In the genomic region with DNA sequence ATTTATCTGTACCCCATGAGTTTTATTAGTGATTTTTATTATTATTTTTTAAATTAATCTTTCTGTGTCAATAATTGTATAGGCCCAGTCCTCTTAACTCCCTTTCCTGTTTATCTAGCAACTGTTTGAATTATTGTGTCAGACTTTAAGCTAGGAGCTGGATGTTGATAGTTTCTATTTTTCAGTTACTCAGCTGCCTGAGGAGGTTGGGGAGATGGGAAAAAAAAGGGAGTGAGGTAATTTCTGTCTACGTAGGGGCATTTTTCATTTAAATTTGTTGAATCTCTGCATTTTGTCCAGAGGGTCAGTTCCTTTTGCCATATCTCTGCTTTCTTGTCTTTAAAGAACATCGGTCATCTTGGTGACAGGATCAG, we compare ENCODE assay signal across 15 cellular contexts. TPM values are rescaled to one million over a fixed set of nuclear protein-coding genes. Genes with fewer than 3 reads are reported as not detected.
DNase-seq lines count a peak whose midpoint lies in the region; ATAC-seq, FAIRE-seq and TF ChIP-seq lines count a peak whose summit lies in the region.
"Had no signal": no experiment of that assay in that cellular context is flagged by ENCODE, and none has a peak within 500 bp of the region (broad histone marks: within the 10 kb centered on the region; RNA-seq: fewer than 3 reads in every experiment).

No MANE protein-coding gene starts in this region.

- H3K4me1 ChIP-seq in endothelial cell of umbilical vein (ENCODE audit: control insufficient read depth, extremely low read depth, insufficient read depth, low read length) (peaks cover 16% of the 10 kb centered on the region), esophagus muscularis mucosa (peaks cover 0 to 5% (median 0%) of the 10 kb centered on the region in 4 donors)
- H3K4me1 ChIP-seq: prostate gland had no signal

- H3K27ac Mint-ChIP-seq in type B pancreatic cell: peak overlapping the region; percentile 85
- no peak overlapping the region for H3K27ac Mint-ChIP-seq in stimulated activated naive B cell treated with anti-CD40 and anti-IgM and Interleukin-4, amounts not matched to agents 10 μg/mL and 1 μg/mL and 100 μg/mL, for 72 hours

- TF ChIP-seq EP300 in esophagus muscularis mucosa (IDR thresholded peaks at IDR 0.05): no peak

- H3K36me3 ChIP-seq in endothelial cell of umbilical vein (ENCODE audit: control insufficient read depth in 2 of 2, extremely low read depth in 1 of 2, insufficient read depth in 2 of 2, low read length in 2 of 2) (no peaks in the 10 kb centered on the region), esophagus muscularis mucosa (no peaks in the 10 kb centered on the region)
- H3K36me3 ChIP-seq: prostate gland, upper lobe of left lung had no signal

- H4K20me1 ChIP-seq in endothelial cell of umbilical vein (replicated peaks; ENCODE audit: control insufficient read depth, extremely low read depth, insufficient read depth, low read length): no peaks in the 10 kb centered on the region

- H3K9me3 ChIP-seq in endothelial cell of umbilical vein (replicated peaks; ENCODE audit: control insufficient read depth, insufficient read depth, low read length) (no peaks in the 10 kb centered on the region), esophagus muscularis mucosa (no peaks in the 10 kb centered on the region)
- H3K9me3 ChIP-seq: prostate gland, upper lobe of left lung had no signal

- H3K4me2 ChIP-seq in endothelial cell of umbilical vein (ENCODE audit: insufficient read depth, low read length): no peak overlapping the region

- FAIRE-seq in endothelial cell of umbilical vein (lab: Jason Lieb, UNC): no peak
- FAIRE-seq: D721Med had no signal

- H3K9me3 Mint-ChIP-seq in type B pancreatic cell: peaks cover 5% of the 10 kb centered on the region
- H3K9me3 Mint-ChIP-seq in stimulated activated naive B cell treated with anti-CD40 and anti-IgM and Interleukin-4, amounts not matched to agents 10 μg/mL and 1 μg/mL and 100 μg/mL, for 72 hours: no peaks in the 10 kb centered on the region

- POLR2A ChIA-PET in endothelial cell of umbilical vein (lab: Charles Lee): interaction anchor here (0.6 kb wide), 1 partner anchor 76 kb away, joined by 4 read pairs; no protein-coding TSS in a partner anchor

- TF ChIP-seq CTCF in endothelial cell of umbilical vein (IDR thresholded peaks at IDR 0.05; ENCODE audit: extremely low read depth in 1 of 2, insufficient read depth in 1 of 2, low read depth in 1 of 2, low read length in 2 of 2) (no peak), type B pancreatic cell (conservative IDR thresholded peaks at IDR 0.05) (no peak), esophagus muscularis mucosa (IDR thresholded peaks at IDR 0.05) (no peak)

- peak overlapping the region; percentile 89 for H3K4me3 Mint-ChIP-seq in type B pancreatic cell
- H3K4me3 Mint-ChIP-seq in stimulated activated naive B cell treated with anti-CD40 and anti-IgM and Interleukin-4, amounts not matched to agents 10 μg/mL and 1 μg/mL and 100 μg/mL, for 72 hours: no peak overlapping the region

- peaks cover 13% of the 10 kb centered on the region for H3K4me1 Mint-ChIP-seq in type B pancreatic cell (ENCODE audit: unreplicated experiment)
- H3K4me1 Mint-ChIP-seq in stimulated activated naive B cell treated with anti-CD40 and anti-IgM and Interleukin-4, amounts not matched to agents 10 μg/mL and 1 μg/mL and 100 μg/mL, for 72 hours: no peaks in the 10 kb centered on the region

- ATAC-seq in HG02763 (IDR thresholded peaks at IDR 0.05; ENCODE audit: unreplicated experiment): no peak
- no peak for ATAC-seq in stimulated activated naive B cell treated with anti-CD40 and anti-IgM and Interleukin-4, amounts not matched to agents 10 μg/mL and 1 μg/mL and 100 μg/mL, for 72 hours (replicated peaks)

- H3K27me3 ChIP-seq in endothelial cell of umbilical vein (ENCODE audit: control insufficient read depth in 2 of 2, insufficient read depth in 2 of 2, low read length in 2 of 2): no peaks in the 10 kb centered on the region
- H3K27me3 ChIP-seq in esophagus muscularis mucosa: peaks cover 0 to 81% (median 36%) of the 10 kb centered on the region in 4 donors

- H3K27ac ChIP-seq in endothelial cell of umbilical vein (ENCODE audit: insufficient read depth, low read depth, low read length) (no peak overlapping the region), esophagus muscularis mucosa (replicated peaks in 1 of 4) (no peak overlapping the region)
- H3K27ac ChIP-seq: prostate gland had no signal

- H3K9ac ChIP-seq in endothelial cell of umbilical vein (replicated peaks; ENCODE audit: extremely low read depth, insufficient read depth, low read length): no peak overlapping the region

- no peak overlapping the region for H2AFZ ChIP-seq in endothelial cell of umbilical vein (ENCODE audit: low read depth, low read length)

- CTCF ChIA-PET in endothelial cell of umbilical vein (lab: Charles Lee): no interaction called here

- H3K36me3 Mint-ChIP-seq in type B pancreatic cell: peaks cover 3% of the 10 kb centered on the region
- H3K36me3 Mint-ChIP-seq in stimulated activated naive B cell treated with anti-CD40 and anti-IgM and Interleukin-4, amounts not matched to agents 10 μg/mL and 1 μg/mL and 100 μg/mL, for 72 hours: peaks cover 1 to 9% of the 10 kb centered on the region in 2 donors

- dilution Hi-C loops in endothelial cell of umbilical vein (cut with MboI; ENCODE audit: extremely low pct_ligation_motif_present, low sequenced_read_pairs): no loop called here

- WGBS in esophagus muscularis mucosa: 75% methylated on average over 2 of the region's 2 CpGs

- BruUV-seq in endothelial cell of umbilical vein (replicated peaks; lab: Mats Ljungman, UMichigan): no TSS peak

- no peaks in the 10 kb centered on the region for H3K79me2 ChIP-seq in endothelial cell of umbilical vein (ENCODE audit: control insufficient read depth, insufficient read depth, low read length)

- H3K9me1 ChIP-seq in endothelial cell of umbilical vein (replicated peaks; ENCODE audit: control insufficient read depth, extremely low read depth, insufficient read depth, low read length): no peaks in the 10 kb centered on the region

- DNase-seq in SKM-1 treated with dmso at 0.1 percent for 144 hours (lab: John Stamatoyannopoulos, UW; ENCODE audit: unreplicated experiment): peak; percentile 51
- no peak for DNase-seq in SKM-1 (lab: John Stamatoyannopoulos, UW; ENCODE audit: unreplicated experiment)
- DNase-seq in NOMO-1 treated with dmso at 0.1 percent for 144 hours (lab: John Stamatoyannopoulos, UW; ENCODE audit: unreplicated experiment): peak; percentile 5
- peak; percentile 49 for DNase-seq in endothelial cell of umbilical vein (ENCODE audit: low read depth, low spot score)
- DNase-seq in type B pancreatic cell (ENCODE audit: extremely low spot score, unreplicated experiment): no peak
- DNase-seq in esophagus muscularis mucosa (ENCODE audit: extremely low spot score): no peak
- DNase-seq in stimulated activated naive B cell treated with anti-CD40 and anti-IgM and Interleukin-4, amounts not matched to agents 10 μg/mL and 1 μg/mL and 100 μg/mL, for 72 hours: no peak
- DNase-seq: activated CD8-positive, alpha-beta memory T cell treated with anti-CD3 and anti-CD28 coated beads for 24 hours; activated naive CD4-positive, alpha-beta T cell; midbrain; NCI-H1048 had no signal

- no peak for TF ChIP-seq POLR2A in endothelial cell of umbilical vein (IDR thresholded peaks at IDR 0.05; ENCODE audit: low read depth, low read length)
- TF ChIP-seq POLR2A in esophagus muscularis mucosa (IDR thresholded peaks at IDR 0.05; ENCODE audit: low read depth): no peak

- H3K27me3 Mint-ChIP-seq in type B pancreatic cell: peaks cover 14% of the 10 kb centered on the region
- peaks cover 51 to 63% of the 10 kb centered on the region in 2 donors for H3K27me3 Mint-ChIP-seq in stimulated activated naive B cell treated with anti-CD40 and anti-IgM and Interleukin-4, amounts not matched to agents 10 μg/mL and 1 μg/mL and 100 μg/mL, for 72 hours

- H3K4me3 ChIP-seq in endothelial cell of umbilical vein (replicated peaks in 1 of 3; ENCODE audit: insufficient read depth in 1 of 3, low read depth in 1 of 3, low read length in 3 of 3): no peak overlapping the region
- no peak overlapping the region for H3K4me3 ChIP-seq in esophagus muscularis mucosa
- H3K4me3 ChIP-seq: prostate gland had no signal

- intact Hi-C loops in endothelial cell of umbilical vein (cut with micrococcal nuclease) (no loop called here), esophagus muscularis mucosa (cut with DNase I) (no loop called here)

TF ChIP-seq in endothelial cell of umbilical vein, 7 proteins besides CTCF, POLR2A, EP300 and RAD21:
- TF ChIP-seq EZH2 (IDR thresholded peaks at IDR 0.05; ENCODE audit: borderline replicate concordance, low read depth, low read length, severe bottlenecking) (no peak), GATA2 (IDR thresholded peaks at IDR 0.05; ENCODE audit: insufficient read depth, insufficient read length, low read depth, low read length) (no peak), FOS (IDR thresholded peaks at IDR 0.05; ENCODE audit: borderline replicate concordance, insufficient read depth, low read length) (no peak), POLR2AphosphoS5 (IDR thresholded peaks at IDR 0.05; ENCODE audit: insufficient read depth, low read depth, low read length) (no peak), MYC (IDR thresholded peaks at IDR 0.05; ENCODE audit: low read depth, low read length) (no peak), JUN (IDR thresholded peaks at IDR 0.05; ENCODE audit: borderline replicate concordance, insufficient read depth, insufficient read length, low read depth) (no peak)
- TF ChIP-seq, protein P1, sequence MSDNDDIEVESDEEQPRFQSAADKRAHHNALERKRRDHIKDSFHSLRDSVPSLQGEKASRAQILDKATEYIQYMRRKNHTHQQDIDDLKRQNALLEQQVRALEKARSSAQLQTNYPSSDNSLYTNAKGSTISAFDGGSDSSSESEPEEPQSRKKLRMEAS (IDR thresholded peaks at IDR 0.05; ENCODE audit: insufficient read depth, insufficient read length): no peak

RNA-seq across cellular contexts. Expression of gene ZNF518A, which starts 5.0 kb away (rescaled TPM):
- total RNA-seq in endothelial cell of umbilical vein (11.9 and 12.1 TPM in 2 replicates), type B pancreatic cell (ENCODE audit: low replicate concordance) (31.6 and 33.7 TPM in 2 replicates), esophagus muscularis mucosa (10 to 100 TPM; 11.6 to 20.8 (median 12.2) TPM)
- 1.9 and 2.9 TPM in 2 replicates for polyA plus RNA-seq in endothelial cell of umbilical vein
- polyA plus RNA-seq in endothelial cell of umbilical vein (2011; cell fraction: cytosol; rRNA removed): 2.3 TPM in 2 replicates
- 21.9 and 24.2 TPM in 2 replicates for polyA plus RNA-seq in endothelial cell of umbilical vein (2011; cell fraction: nucleus; rRNA removed)
- 5.3 TPM in 2 replicates for polyA plus RNA-seq in endothelial cell of umbilical vein (2012)
- 6.4 and 9.1 TPM in 2 replicates for polyA minus RNA-seq in endothelial cell of umbilical vein
- 3.7 TPM for polyA minus RNA-seq in endothelial cell of umbilical vein (2011; cell fraction: cytosol; rRNA and poly(A)+ RNA removed)
- polyA minus RNA-seq in endothelial cell of umbilical vein (2011; cell fraction: nucleus; rRNA and poly(A)+ RNA removed): 17.4 and 26.6 TPM in 2 replicates

Comparison
In these comparisons a context has a peak if more than half of its experiments do, and no peak if none do; other contexts are left out.
1. DNase-seq: peak in SKM-1 treated with dmso at 0.1 percent for 144 hours (single experiment), NOMO-1 treated with dmso at 0.1 percent for 144 hours (single experiment) and endothelial cell of umbilical vein (single experiment); none in SKM-1 (single experiment), type B pancreatic cell (single experiment), esophagus muscularis mucosa (single experiment) and stimulated activated naive B cell treated with anti-CD40 and anti-IgM and Interleukin-4, amounts not matched to agents 10 μg/mL and 1 μg/mL and 100 μg/mL, for 72 hours (single experiment).